31 cellular contexts compared by ENCODE assay signal in the genomic region with DNA sequence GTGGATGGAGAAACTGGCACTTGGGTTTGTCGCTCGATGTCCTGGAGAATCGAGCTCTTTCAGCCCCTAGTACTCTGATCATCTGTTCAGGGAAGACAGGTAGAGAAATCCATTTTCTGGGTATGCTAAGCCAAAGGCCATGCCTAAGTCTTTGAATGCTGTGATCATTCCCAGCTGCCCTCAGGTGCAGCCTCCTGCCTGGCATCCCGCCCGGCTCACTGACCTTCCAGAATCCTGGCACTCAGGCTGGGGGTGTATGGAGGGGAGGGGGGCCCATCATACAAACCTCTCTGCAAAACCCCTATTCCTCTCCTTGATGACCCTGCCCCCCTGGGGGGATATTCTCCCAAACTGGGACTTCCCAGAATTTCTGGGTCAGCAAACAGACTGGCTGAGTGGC. TPM values are rescaled to one million over a fixed set of nuclear protein-coding genes. Genes with fewer than 3 reads are reported as not detected.
DNase-seq lines count a peak whose midpoint lies in the region; ATAC-seq, FAIRE-seq and TF ChIP-seq lines count a peak whose summit lies in the region.
"Had no signal": no experiment of that assay in that cellular context is flagged by ENCODE, and none has a peak within 500 bp of the region (broad histone marks: within the 10 kb centered on the region; RNA-seq: fewer than 3 reads in every experiment).

No MANE protein-coding gene starts in this region.

- no peak for DNase-seq in HepG2 (ENCODE audit: low spot score)
- no peak for DNase-seq in right lobe of liver
- peak; percentile 46 for DNase-seq in osteoblast (ENCODE audit: insufficient read length, low spot score, missing footprints)
- DNase-seq in stimulated activated CD4-positive, alpha-beta T cell treated with anti-CD3 and anti-CD28 coated beads, Interleukin-2, amount 100 ng/mL, for 48 hours, result no peak
- DNase-seq: 8988T; ACHN; BE2C; C1 segment of cervical spinal cord; CD4-positive, alpha-beta memory T cell; CD4-positive, CD25-positive, alpha-beta regulatory T cell; CD8-positive, alpha-beta memory T cell; COR-L47; DMS 273 treated with DMSO at 0.1 percent for 48 hours; DMS153; DMS53; DMS79; DND-41; EL; GDM1 had no signal

- H3K4me2 ChIP-seq in HepG2 (ENCODE audit: low read depth, low read length) (no peak overlapping the region), osteoblast (ENCODE audit: insufficient read depth, low read length) (no peak overlapping the region)
- H3K4me2 ChIP-seq: BLaER1 had no signal

- TF ChIP-seq EP300 in HepG2 (IDR thresholded peaks at IDR 0.05; ENCODE audit: low read depth in 2 of 2, low read length in 2 of 2) (no peak), HepG2 (CRISPR knock-in tag; IDR thresholded peaks at IDR 0.05; ENCODE audit: borderline replicate concordance) (no peak)

- H2AFZ ChIP-seq in HepG2 (ENCODE audit: low read length) (no peak overlapping the region), osteoblast (ENCODE audit: low read length) (no peak overlapping the region)

- no peak for FAIRE-seq in HepG2 (lab: Jason Lieb, UNC)
- FAIRE-seq: A204.1, GM12878, GM12892, GM18507, GM19239 had no signal

- 60% methylated on average over 5 of the region's 5 CpGs for WGBS in HepG2 (ENCODE audit: low lambda C conversion rate)
- no CpG with 5 or more reads among the region's 5 CpGs for whole genome bisulfite sequencing in right lobe of liver (ENCODE audit: insufficient coverage, low coverage, low lambda C conversion rate, missing lambda C conversion rate)

- H3K27ac ChIP-seq in HepG2 (ENCODE audit: extremely low read length, insufficient read depth, low read length) (no peak overlapping the region), right lobe of liver (no peak overlapping the region), osteoblast (ENCODE audit: low read depth, low read length) (no peak overlapping the region)
- H3K27ac ChIP-seq: BLaER1 had no signal

- H3K9me3 ChIP-seq in HepG2 (ENCODE audit: low read length) (no peaks in the 10 kb centered on the region), right lobe of liver (no peaks in the 10 kb centered on the region), osteoblast (ENCODE audit: low read depth, low read length) (no peaks in the 10 kb centered on the region)
- H3K9me3 ChIP-seq: BE2C, BLaER1 had no signal

- H3K79me2 ChIP-seq in HepG2 (ENCODE audit: insufficient read depth, low read length) (no peaks in the 10 kb centered on the region), osteoblast (ENCODE audit: insufficient read depth, low read length) (no peaks in the 10 kb centered on the region)

- H3K4me3 ChIP-seq in HepG2 (replicated peaks in 1 of 3; ENCODE audit: insufficient read depth in 1 of 3, low read depth in 2 of 3, low read length in 3 of 3) (no peak overlapping the region), right lobe of liver (no peak overlapping the region), osteoblast (ENCODE audit: insufficient read depth, low read length) (no peak overlapping the region)
- H3K4me3 ChIP-seq: BLaER1, GM12878 had no signal

- ATAC-seq in HepG2 (no peak), right lobe of liver (no peak), GM19023 (IDR thresholded peaks at IDR 0.05; ENCODE audit: unreplicated experiment) (no peak)
- ATAC-seq: GM12878 had no signal

- TF ChIP-seq CTCF in HepG2 (CRISPR knock-in tag; IDR thresholded peaks at IDR 0.05) (no peak), right lobe of liver (IDR thresholded peaks at IDR 0.05) (no peak), osteoblast (IDR thresholded peaks at IDR 0.05; ENCODE audit: extremely low read depth, low read depth, low read length) (no peak)

- in situ Hi-C loops in HepG2 (cut with HindIII; ENCODE audit: extremely low pct_ligation_motif_present, low pct_unique_long_range_greater_than_20kb), result no loop called here

- CTCF ChIA-PET in HepG2 (lab: Yijun Ruan, JAX; ENCODE audit: low intra/inter-chr PET ratio, low total read pairs), result no interaction called here

- POLR2A ChIA-PET in HepG2 (lab: Yijun Ruan, JAX), result no interaction called here

- intact Hi-C loops in HepG2 (cut with micrococcal nuclease; ENCODE audit: unreplicated experiment), result no loop called here
- intact Hi-C loops in right lobe of liver (cut with DNase I), result no loop called here

- H3K27me3 ChIP-seq in HepG2 (ENCODE audit: control insufficient read depth in 1 of 2, insufficient read depth in 2 of 2, low read length in 2 of 2) (peaks cover 12 to 81% of the 10 kb centered on the region in 2 experiments; a peak in 4 of 5 replicates), right lobe of liver (no peaks in the 10 kb centered on the region), osteoblast (ENCODE audit: insufficient read depth, low read length) (peaks cover 4% of the 10 kb centered on the region)
- H3K27me3 ChIP-seq: BE2C, BLaER1 had no signal

- H3K9ac ChIP-seq in HepG2 (ENCODE audit: insufficient read depth, low read depth, low read length), result no peak overlapping the region
- H3K9ac ChIP-seq: BLaER1 had no signal

- H4K20me1 ChIP-seq in HepG2 (ENCODE audit: insufficient read depth, low read length) (no peaks in the 10 kb centered on the region), osteoblast (ENCODE audit: insufficient read depth, low read length) (no peaks in the 10 kb centered on the region)
- H4K20me1 ChIP-seq: BLaER1 had no signal

- no TSS peak for BruUV-seq in HepG2 (replicated peaks; lab: Mats Ljungman, UMichigan)

- H3K36me3 ChIP-seq in HepG2 (replicated peaks in 1 of 2; ENCODE audit: control insufficient read depth in 1 of 2, insufficient read depth in 2 of 2, low read length in 2 of 2) (no peaks in the 10 kb centered on the region), right lobe of liver (no peaks in the 10 kb centered on the region), osteoblast (ENCODE audit: insufficient read depth, low read length) (no peaks in the 10 kb centered on the region)
- H3K36me3 ChIP-seq: BE2C, BLaER1 had no signal

- TF ChIP-seq RAD21 in HepG2 (CRISPR knock-in tag; IDR thresholded peaks at IDR 0.05), result no peak

- TF ChIP-seq POLR2A in HepG2 (IDR thresholded peaks at IDR 0.05; ENCODE audit: insufficient read depth in 1 of 2, low read depth in 2 of 2, low read length in 2 of 2) (no peak), right lobe of liver (IDR thresholded peaks at IDR 0.05) (no peak)

- H3K4me1 ChIP-seq in HepG2 (ENCODE audit: insufficient read depth, low read length) (peaks cover 11% of the 10 kb centered on the region; the same call in 1 of the 2 replicates), right lobe of liver (peaks cover 0 to 12% (median 0%) of the 10 kb centered on the region in 4 donors), osteoblast (ENCODE audit: insufficient read depth, low read length) (no peaks in the 10 kb centered on the region)

TF ChIP-seq in HepG2, 621 proteins besides CTCF, POLR2A, EP300 and RAD21:
- TF ChIP-seq ZNF501 (CRISPR knock-in tag; IDR thresholded peaks at IDR 0.05), result 0 out of 2 replicates have a peak, but pooled peaks have one; percentile 46
- TF ChIP-seq NR3C1 (CRISPR knock-in tag; IDR thresholded peaks at IDR 0.05), result no peak
TF ChIP-seq in HepG2: peak in this region for 1.

RNA-seq across cellular contexts. Expression of gene C20orf203, which starts 28.6 kb away (rescaled TPM):
- total RNA-seq in HepG2 (2016; rRNA removed; fragmentation: Illumina TruSeq; extraction: Trizol) (0.02 TPM in 1 of 2 replicates, not detected in the other), right lobe of liver (not detected), osteoblast (under 0.01 and 0.29 TPM in 2 replicates)
- not detected in 2 replicates for total RNA-seq in HepG2 (2016; cell fraction: cytosol; rRNA removed; fragmentation: Illumina TruSeq; extraction: Trizol; ENCODE audit: low read depth)
- 0.03 and 0.04 TPM in 2 replicates for total RNA-seq in HepG2 (2016; cell fraction: insoluble cytoplasmic fraction; rRNA removed; fragmentation: Illumina TruSeq; extraction: Trizol)
- total RNA-seq in HepG2 (2016; cell fraction: membrane; rRNA removed; fragmentation: Illumina TruSeq; extraction: Trizol), result not detected in 2 replicates
- total RNA-seq in HepG2 (2016; cell fraction: nucleus; rRNA removed; fragmentation: Illumina TruSeq; extraction: Trizol), result 0.12 TPM in 1 of 2 replicates, not detected in the other
- 0.04 and 0.05 TPM in 2 replicates for polyA plus RNA-seq in HepG2 (2011; rRNA removed)
- polyA plus RNA-seq in HepG2 (2011; cell fraction: cytosol; rRNA removed), result 0.01 TPM in 1 of 2 replicates, not detected in the other
- polyA plus RNA-seq in HepG2 (2011; cell fraction: nucleus; rRNA removed), result 0.24 and 0.29 TPM in 2 replicates
- 0.03 and 0.08 TPM in 2 replicates for polyA plus RNA-seq in HepG2 (2012)
- polyA plus RNA-seq in HepG2 (2016; cell fraction: cytosol; fragmentation: Illumina TruSeq; extraction: Trizol; ENCODE audit: low read depth), result not detected in 2 replicates
- polyA plus RNA-seq in HepG2 (2016; cell fraction: insoluble cytoplasmic fraction; fragmentation: Illumina TruSeq; extraction: Trizol; ENCODE audit: low read depth), result not detected in 2 replicates
- 0.06 TPM in 1 of 2 replicates, not detected in the other for polyA plus RNA-seq in HepG2 (2016; cell fraction: membrane; fragmentation: Illumina TruSeq; extraction: Trizol; ENCODE audit: low read depth)
- polyA plus RNA-seq in HepG2 (2016; cell fraction: nucleus; fragmentation: Illumina TruSeq; extraction: Trizol; ENCODE audit: insufficient read depth, low read depth), result not detected in 2 replicates
- 0.18 TPM in 1 of 2 replicates, not detected in the other for polyA minus RNA-seq in HepG2 (2011; rRNA and poly(A)+ RNA removed; ENCODE audit: low replicate concordance)
- not detected in 2 replicates for polyA minus RNA-seq in HepG2 (2011; cell fraction: cytosol; rRNA and poly(A)+ RNA removed)
- polyA minus RNA-seq in HepG2 (2011; cell fraction: nucleus; rRNA and poly(A)+ RNA removed), result 0.12 and 0.13 TPM in 2 replicates
- total RNA-seq: A673; CD8-positive, alpha-beta memory T cell; Daoy; G401; GM12878 had no signal
- polyA plus RNA-seq: AG04450; CD14-positive monocyte; CD4-positive, alpha-beta memory T cell; CD8-positive, alpha-beta memory T cell had no signal
